In the genomic region with DNA sequence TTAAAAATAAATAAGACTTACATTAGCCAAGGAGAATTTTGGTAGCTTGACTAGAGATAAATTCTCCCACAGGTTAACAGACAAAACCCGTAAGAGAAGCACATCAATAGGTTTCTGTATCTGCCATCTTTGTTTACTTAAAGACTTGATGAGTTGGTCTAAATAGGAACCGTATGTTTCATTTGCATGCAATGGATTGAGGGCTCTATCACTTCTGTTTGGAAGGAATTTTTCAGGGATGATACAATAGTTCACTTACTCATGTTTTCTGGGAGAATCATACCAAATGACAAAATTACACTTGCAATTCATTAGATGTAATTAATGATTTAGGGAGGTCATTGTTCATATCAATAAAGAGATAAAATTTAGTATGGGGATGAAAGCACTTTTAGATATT, we compare ENCODE assay signal across 17 cellular contexts.
"Had no signal": no experiment of that assay in that cellular context is flagged by ENCODE, and none has a peak within 500 bp of the region (broad histone marks: within the 10 kb centered on the region; RNA-seq: fewer than 3 reads in every experiment).

No MANE protein-coding gene starts in this region.

- H3K4me3 ChIP-seq: dorsolateral prefrontal cortex, heart left ventricle, stomach, thoracic aorta had no signal

- H3K27ac ChIP-seq: dorsolateral prefrontal cortex, heart left ventricle, stomach, thoracic aorta had no signal

- H3K36me3 ChIP-seq: heart left ventricle, stomach, thoracic aorta had no signal

- DNase-seq: cortex of kidney; dorsolateral prefrontal cortex; effector CD8-positive, alpha-beta T cell; foreskin melanocyte; heart left ventricle; hippocampal formation; kidney glomerular epithelial cell; mammary epithelial cell; natural killer cell; right cardiac atrium; small intestine; stimulated activated CD4-positive, alpha-beta T cell treated with anti-CD3 and anti-CD28 coated beads, Interleukin-12 subunit alpha, Interleukin-12 subunit beta, amount 100 ng/mL, for 4 hours; stimulated activated naive CD4-positive, alpha-beta T cell; stomach; substantia nigra; trophoblast cell had no signal

- H3K27me3 ChIP-seq: heart left ventricle, stomach had no signal

- H3K4me1 ChIP-seq: heart left ventricle, stomach had no signal

- ATAC-seq: heart left ventricle, natural killer cell, right cardiac atrium had no signal
